ENCODE assay signal across 16 cellular contexts in the genomic region with DNA sequence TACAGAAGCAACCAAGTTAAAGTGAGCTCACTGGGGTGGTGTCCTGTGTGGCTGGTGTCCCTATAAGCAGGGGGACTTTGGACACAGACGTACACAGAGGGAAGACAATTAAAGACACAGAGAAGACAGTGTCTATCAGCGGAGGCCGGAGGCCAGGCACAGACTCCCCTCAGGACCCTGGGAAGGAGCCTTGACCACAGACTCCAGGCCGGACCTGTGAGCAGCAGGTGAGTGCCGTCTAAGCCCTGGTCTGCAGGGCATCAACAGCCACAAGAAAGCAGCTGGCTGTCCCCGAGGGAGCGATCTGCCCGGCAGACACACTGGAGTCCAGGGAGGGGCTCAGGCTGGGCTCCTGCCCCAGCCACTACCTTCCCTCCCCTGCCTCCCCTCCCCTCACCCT.
A peak's percentile ranks its signal among the peaks of the same experiment; 100 is the strongest.
DNase-seq lines count a peak whose midpoint lies in the region; ATAC-seq, FAIRE-seq and TF ChIP-seq lines count a peak whose summit lies in the region.
"Had no signal": no experiment of that assay in that cellular context is flagged by ENCODE, and none has a peak within 500 bp of the region (broad histone marks: within the 10 kb centered on the region; RNA-seq: fewer than 3 reads in every experiment).

No MANE protein-coding gene starts in this region.

- no peak for TF ChIP-seq POLR2A in GM12891 (IDR thresholded peaks at IDR 0.05; ENCODE audit: low read depth, low read length)

- no peak overlapping the region for H3K4me3 ChIP-seq in coronary artery
- H3K4me3 ChIP-seq: PC-9 had no signal

- H3K36me3 Mint-ChIP-seq in activated naive CD4-positive, alpha-beta T cell treated with anti-CD3 and anti-CD28 coated beads, Interleukin-2, amount 10 ng/mL, durations not matched to agents 7 days and 5 days, result no peaks in the 10 kb centered on the region
- H3K36me3 Mint-ChIP-seq in activated naive CD4-positive, alpha-beta T cell treated with anti-CD3 and anti-CD28 coated beads for 36 hours (ENCODE audit: low read depth), result no peaks in the 10 kb centered on the region
- no peaks in the 10 kb centered on the region for H3K36me3 Mint-ChIP-seq in CD14-positive monocyte

- peak; percentile 1 for DNase-seq in activated naive CD4-positive, alpha-beta T cell treated with anti-CD3 and anti-CD28 coated beads, Interleukin-2, amount 10 ng/mL, durations not matched to agents 7 days and 5 days
- DNase-seq in activated naive CD4-positive, alpha-beta T cell treated with anti-CD3 and anti-CD28 coated beads for 36 hours, result no peak
- DNase-seq in CD14-positive monocyte (ENCODE audit: low spot score) (peak; percentile 34), coronary artery (ENCODE audit: low spot score) (peak; percentile 54), posterior vena cava (ENCODE audit: low spot score) (peak; percentile 64), GDM1 (lab: John Stamatoyannopoulos, UW) (no peak), GM12891 (ENCODE audit: insufficient read length, low spot score) (no peak)
- DNase-seq: COR-L47, NCI-H1048, NCI-H146, NCI-H2081, NCI-H510A, NCI-H82, PC-9 had no signal

- no peak overlapping the region for H3K27ac Mint-ChIP-seq in activated naive CD4-positive, alpha-beta T cell treated with anti-CD3 and anti-CD28 coated beads, Interleukin-2, amount 10 ng/mL, durations not matched to agents 7 days and 5 days
- H3K27ac Mint-ChIP-seq in activated naive CD4-positive, alpha-beta T cell treated with anti-CD3 and anti-CD28 coated beads for 36 hours, result no peak overlapping the region
- H3K27ac Mint-ChIP-seq in CD14-positive monocyte, result peak overlapping the region in 1 of 7 donors; percentile 41

- H3K9me3 Mint-ChIP-seq in activated naive CD4-positive, alpha-beta T cell treated with anti-CD3 and anti-CD28 coated beads, Interleukin-2, amount 10 ng/mL, durations not matched to agents 7 days and 5 days, result no peaks in the 10 kb centered on the region
- no peaks in the 10 kb centered on the region for H3K9me3 Mint-ChIP-seq in activated naive CD4-positive, alpha-beta T cell treated with anti-CD3 and anti-CD28 coated beads for 36 hours
- H3K9me3 Mint-ChIP-seq in CD14-positive monocyte, result peaks cover 0 to 3% (median 0%) of the 10 kb centered on the region in 7 donors

- H3K27me3 Mint-ChIP-seq in activated naive CD4-positive, alpha-beta T cell treated with anti-CD3 and anti-CD28 coated beads, Interleukin-2, amount 10 ng/mL, durations not matched to agents 7 days and 5 days, result peaks cover 10% of the 10 kb centered on the region
- no peaks in the 10 kb centered on the region for H3K27me3 Mint-ChIP-seq in activated naive CD4-positive, alpha-beta T cell treated with anti-CD3 and anti-CD28 coated beads for 36 hours (ENCODE audit: low read depth)
- peaks cover 0 to 5% (median 2%) of the 10 kb centered on the region in 3 donors for H3K27me3 Mint-ChIP-seq in CD14-positive monocyte (ENCODE audit: low read depth in 3 of 3)

- intact Hi-C loops in activated naive CD4-positive, alpha-beta T cell treated with anti-CD3 and anti-CD28 coated beads for 36 hours (cut with micrococcal nuclease), result no loop called here
- intact Hi-C loops in CD14-positive monocyte (cut with micrococcal nuclease) (no loop called here), posterior vena cava (cut with DNase I) (no loop called here)

- ATAC-seq in GM21528 (IDR thresholded peaks at IDR 0.05; ENCODE audit: low FRiP score, unreplicated experiment), result no peak

- H3K27ac ChIP-seq in coronary artery, result no peak overlapping the region
- H3K27ac ChIP-seq: KMS-11, PC-9 had no signal

- FAIRE-seq in GM12891 (lab: Jason Lieb, UNC), result no peak

- CTCF ChIA-PET in activated naive CD4-positive, alpha-beta T cell treated with anti-CD3 and anti-CD28 coated beads, Interleukin-2, amount 10 ng/mL, durations not matched to agents 7 days and 5 days (lab: Charles Lee), result no interaction called here
- CTCF ChIA-PET in activated naive CD4-positive, alpha-beta T cell treated with anti-CD3 and anti-CD28 coated beads for 36 hours (lab: Charles Lee), result no interaction called here

- TF ChIP-seq CTCF in CD14-positive monocyte (IDR thresholded peaks at IDR 0.05) (no peak), coronary artery (IDR thresholded peaks at IDR 0.05) (no peak)

- H3K4me1 Mint-ChIP-seq in activated naive CD4-positive, alpha-beta T cell treated with anti-CD3 and anti-CD28 coated beads, Interleukin-2, amount 10 ng/mL, durations not matched to agents 7 days and 5 days, result no peaks in the 10 kb centered on the region
- no peaks in the 10 kb centered on the region for H3K4me1 Mint-ChIP-seq in activated naive CD4-positive, alpha-beta T cell treated with anti-CD3 and anti-CD28 coated beads for 36 hours (ENCODE audit: low read depth)
- H3K4me1 Mint-ChIP-seq in CD14-positive monocyte, result no peaks in the 10 kb centered on the region

- no peak overlapping the region for H3K4me3 Mint-ChIP-seq in activated naive CD4-positive, alpha-beta T cell treated with anti-CD3 and anti-CD28 coated beads, Interleukin-2, amount 10 ng/mL, durations not matched to agents 7 days and 5 days
- no peak overlapping the region for H3K4me3 Mint-ChIP-seq in activated naive CD4-positive, alpha-beta T cell treated with anti-CD3 and anti-CD28 coated beads for 36 hours
- H3K4me3 Mint-ChIP-seq in CD14-positive monocyte, result no peak overlapping the region

TF ChIP-seq in GM12891, 5 proteins besides CTCF, POLR2A, EP300 and RAD21:
- no peak for TF ChIP-seq TAF1 (IDR thresholded peaks at IDR 0.05; ENCODE audit: low read depth, low read length)
- TF ChIP-seq POU2F2 (IDR thresholded peaks at IDR 0.05; ENCODE audit: low read depth, low read length), result no peak
- TF ChIP-seq SPI1 (IDR thresholded peaks at IDR 0.05; ENCODE audit: low read depth, low read length), result no peak
- TF ChIP-seq PAX5 (IDR thresholded peaks at IDR 0.05; ENCODE audit: insufficient read depth, low read length, severe bottlenecking), result no peak
- no peak for TF ChIP-seq POLR2AphosphoS5 (IDR thresholded peaks at IDR 0.05; ENCODE audit: low read depth, low read length)

Comparison
In these comparisons a context has a peak if more than half of its experiments do, and no peak if none do; other contexts are left out.
1. DNase-seq: peak in activated naive CD4-positive, alpha-beta T cell treated with anti-CD3 and anti-CD28 coated beads, Interleukin-2, amount 10 ng/mL, durations not matched to agents 7 days and 5 days (single experiment), CD14-positive monocyte (single experiment), coronary artery (single experiment) and posterior vena cava (single experiment); none in activated naive CD4-positive, alpha-beta T cell treated with anti-CD3 and anti-CD28 coated beads for 36 hours (single experiment), GDM1 (single experiment) and GM12891 (single experiment).